ENCODE assay signal across 21 cellular contexts in genomic region chr2:195333869-195334268, GRCh38.
"Had no signal": no experiment of that assay in that cellular context is flagged by ENCODE, and none has a peak within 500 bp of the region (broad histone marks: within the 10 kb centered on the region; RNA-seq: fewer than 3 reads in every experiment).

No MANE protein-coding gene starts in this region.

- H3K4me1 Mint-ChIP-seq: activated CD4-positive, alpha-beta T cell treated with anti-CD3 and anti-CD28 coated beads for 36 hours; activated CD8-positive, alpha-beta memory T cell treated with anti-CD3 and anti-CD28 coated beads, Interleukin-2, amount 10 ng/mL, durations not matched to agents 7 days and 5 days; endodermal cell had no signal

- H3K27me3 Mint-ChIP-seq: activated CD4-positive, alpha-beta memory T cell treated with anti-CD3 and anti-CD28 coated beads for 36 hours; activated CD4-positive, alpha-beta T cell treated with anti-CD3 and anti-CD28 coated beads for 36 hours; activated CD8-positive, alpha-beta memory T cell treated with anti-CD3 and anti-CD28 coated beads, Interleukin-2, amount 10 ng/mL, durations not matched to agents 7 days and 5 days; activated naive CD4-positive, alpha-beta T cell treated with anti-CD3 and anti-CD28 coated beads, Interleukin-2, amount 10 ng/mL, durations not matched to agents 7 days and 5 days; activated T-cell treated with anti-CD3 and anti-CD28 coated beads, Interleukin-2, amount 50 U/mL, for 24 hours had no signal

- H3K36me3 Mint-ChIP-seq: activated CD4-positive, alpha-beta memory T cell treated with anti-CD3 and anti-CD28 coated beads for 36 hours; mesothelial cell of epicardium; stimulated activated naive B cell treated with anti-CD40 and anti-IgM and Interleukin-4, amounts not matched to agents 10 μg/mL and 1 μg/mL and 100 μg/mL, for 72 hours had no signal

- H3K27ac ChIP-seq: cardiac muscle cell, gastrocnemius medialis, heart left ventricle, lower lobe of right lung, right atrium auricular region, transverse colon, vagina had no signal

- H3K9me3 ChIP-seq: gastrocnemius medialis, lower lobe of right lung, right atrium auricular region, transverse colon, vagina had no signal

- H3K4me3 ChIP-seq: cardiac muscle cell, dorsolateral prefrontal cortex, gastrocnemius medialis, heart left ventricle, lower lobe of right lung, right atrium auricular region, transverse colon, vagina had no signal

- H3K4me3 Mint-ChIP-seq: activated CD4-positive, alpha-beta memory T cell treated with anti-CD3 and anti-CD28 coated beads for 36 hours; activated CD4-positive, alpha-beta T cell treated with anti-CD3 and anti-CD28 coated beads for 36 hours; activated CD8-positive, alpha-beta memory T cell treated with anti-CD3 and anti-CD28 coated beads, Interleukin-2, amount 10 ng/mL, durations not matched to agents 7 days and 5 days; activated naive CD4-positive, alpha-beta T cell treated with anti-CD3 and anti-CD28 coated beads, Interleukin-2, amount 10 ng/mL, durations not matched to agents 7 days and 5 days; activated T-cell treated with anti-CD3 and anti-CD28 coated beads, Interleukin-2, amount 50 U/mL, for 24 hours; endodermal cell; mesothelial cell of epicardium; nephron progenitor cell; stimulated activated naive B cell treated with anti-CD40 and anti-IgM and Interleukin-4, amounts not matched to agents 10 μg/mL and 1 μg/mL and 100 μg/mL, for 72 hours had no signal

- DNase-seq: activated CD4-positive, alpha-beta memory T cell treated with anti-CD3 and anti-CD28 coated beads for 36 hours; activated CD4-positive, alpha-beta T cell treated with anti-CD3 and anti-CD28 coated beads for 36 hours; activated CD8-positive, alpha-beta memory T cell treated with anti-CD3 and anti-CD28 coated beads, Interleukin-2, amount 10 ng/mL, durations not matched to agents 7 days and 5 days; activated naive CD4-positive, alpha-beta T cell treated with anti-CD3 and anti-CD28 coated beads, Interleukin-2, amount 10 ng/mL, durations not matched to agents 7 days and 5 days; activated T-cell treated with anti-CD3 and anti-CD28 coated beads, Interleukin-2, amount 50 U/mL, for 24 hours; dorsolateral prefrontal cortex; endodermal cell; gastrocnemius medialis; heart left ventricle; left colon; lower lobe of right lung; nephron progenitor cell; stimulated activated CD4-positive, alpha-beta T cell treated with anti-CD3 and anti-CD28 coated beads, Interleukin-2, amount 100 ng/mL, for 48 hours; stimulated activated naive B cell treated with anti-CD40 and anti-IgM and Interleukin-4, amounts not matched to agents 10 μg/mL and 1 μg/mL and 100 μg/mL, for 72 hours; substantia nigra; transverse colon had no signal

- H3K36me3 ChIP-seq: cardiac muscle cell, gastrocnemius medialis, heart left ventricle, lower lobe of right lung, right atrium auricular region, transverse colon, vagina had no signal

- H3K4me1 ChIP-seq: gastrocnemius medialis, heart left ventricle, lower lobe of right lung, right atrium auricular region, vagina had no signal

- H3K27me3 ChIP-seq: cardiac muscle cell, dorsolateral prefrontal cortex, gastrocnemius medialis, heart left ventricle, right atrium auricular region, transverse colon, vagina had no signal

- ATAC-seq: activated CD4-positive, alpha-beta T cell treated with anti-CD3 and anti-CD28 coated beads for 36 hours; activated CD8-positive, alpha-beta memory T cell treated with anti-CD3 and anti-CD28 coated beads, Interleukin-2, amount 10 ng/mL, durations not matched to agents 7 days and 5 days; gastrocnemius medialis; heart left ventricle; left colon; lower lobe of right lung; stimulated activated naive B cell treated with anti-CD40 and anti-IgM and Interleukin-4, amounts not matched to agents 10 μg/mL and 1 μg/mL and 100 μg/mL, for 72 hours had no signal

- H3K27ac Mint-ChIP-seq: activated CD4-positive, alpha-beta memory T cell treated with anti-CD3 and anti-CD28 coated beads for 36 hours; activated CD4-positive, alpha-beta T cell treated with anti-CD3 and anti-CD28 coated beads for 36 hours; activated CD8-positive, alpha-beta memory T cell treated with anti-CD3 and anti-CD28 coated beads, Interleukin-2, amount 10 ng/mL, durations not matched to agents 7 days and 5 days; activated naive CD4-positive, alpha-beta T cell treated with anti-CD3 and anti-CD28 coated beads, Interleukin-2, amount 10 ng/mL, durations not matched to agents 7 days and 5 days; activated T-cell treated with anti-CD3 and anti-CD28 coated beads, Interleukin-2, amount 50 U/mL, for 24 hours; endodermal cell; mesothelial cell of epicardium; nephron progenitor cell; progenitor cell of endocrine pancreas; stimulated activated naive B cell treated with anti-CD40 and anti-IgM and Interleukin-4, amounts not matched to agents 10 μg/mL and 1 μg/mL and 100 μg/mL, for 72 hours had no signal
